22 cellular contexts compared by ENCODE assay signal in the genomic region with DNA sequence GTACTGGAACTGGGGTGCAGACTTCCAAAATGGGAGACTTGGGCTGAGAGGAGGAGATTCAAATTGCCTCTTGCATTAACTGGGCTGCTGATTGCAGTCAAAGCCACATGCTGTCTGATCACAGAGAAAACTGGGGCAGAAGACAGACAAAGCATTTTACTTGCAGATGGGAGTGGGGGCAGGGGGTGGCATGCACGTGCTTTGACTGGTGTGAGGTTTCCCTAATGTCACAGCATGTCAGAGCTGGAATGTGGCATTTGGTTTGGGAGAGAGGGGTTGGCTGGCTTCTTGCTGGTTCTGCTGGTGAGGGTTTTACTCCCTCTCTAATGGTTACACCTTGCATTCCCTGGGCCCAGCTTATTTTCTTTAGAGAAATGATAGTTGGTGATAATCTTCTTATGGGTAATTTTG. TPM values are rescaled to one million over a fixed set of nuclear protein-coding genes. Genes with fewer than 3 reads are reported as not detected.
DNase-seq lines count a peak whose midpoint lies in the region; ATAC-seq, FAIRE-seq and TF ChIP-seq lines count a peak whose summit lies in the region.
"Had no signal": no experiment of that assay in that cellular context is flagged by ENCODE, and none has a peak within 500 bp of the region (broad histone marks: within the 10 kb centered on the region; RNA-seq: fewer than 3 reads in every experiment).

No MANE protein-coding gene starts in this region.

- no peaks in the 10 kb centered on the region for H3K9me3 ChIP-seq in BLaER1 treated with 17β-estradiol and CSF1 and Interleukin-3, amounts not matched to agents 10 nM and 100 nM (replicated peaks in 1 of 11)
- H3K9me3 ChIP-seq in HEK293 (ENCODE audit: control insufficient read depth, insufficient read depth, low read depth, low read length) (no peaks in the 10 kb centered on the region), H1 (ENCODE audit: insufficient read depth in 2 of 2, low read depth in 1 of 2, low read length in 1 of 2) (no peaks in the 10 kb centered on the region), adrenal gland (replicated peaks in 1 of 3) (no peaks in the 10 kb centered on the region)
- H3K9me3 ChIP-seq: upper lobe of right lung had no signal

- H2BK5ac ChIP-seq in H1 (ENCODE audit: low read depth, low read length), result peak overlapping the region; percentile 66; the same call in 1 of the 2 replicates

- no peak overlapping the region for H3K56ac ChIP-seq in H1 (replicated peaks; ENCODE audit: insufficient read length, low read depth, low read length)

- H4K20me1 ChIP-seq in BLaER1 treated with 17β-estradiol and CSF1 and Interleukin-3, amounts not matched to agents 10 nM and 100 nM, result peaks cover 0 to 50% (median 0%) of the 10 kb centered on the region in 11 experiments; a peak in 9 of 22 replicates
- H4K20me1 ChIP-seq in H1 (replicated peaks in 1 of 2; ENCODE audit: control insufficient read depth in 1 of 2, insufficient read depth in 2 of 2, low read length in 2 of 2), result peaks cover 4 to 37% of the 10 kb centered on the region in 2 experiments

- H4K5ac ChIP-seq in H1 (ENCODE audit: insufficient read length, low read depth, low read length), result no peak overlapping the region

- H3K23ac ChIP-seq in H1 (ENCODE audit: insufficient read length), result no peak overlapping the region

- peaks cover 30% of the 10 kb centered on the region for H3K27me3 Mint-ChIP-seq in nephron progenitor cell (ENCODE audit: low read depth, poor library complexity)

- no peak overlapping the region for H3K9ac ChIP-seq in BLaER1 treated with 17β-estradiol and CSF1 and Interleukin-3, amounts not matched to agents 10 nM and 100 nM
- H3K9ac ChIP-seq in H1 (replicated peaks in 1 of 4; ENCODE audit: extremely low read depth in 1 of 4, low read depth in 3 of 4, low read length in 3 of 4), result no peak overlapping the region; a peak in 2 of 7 replicates
- H3K9ac ChIP-seq: KMS-11 had no signal

- no peak for ATAC-seq in GM19463 (IDR thresholded peaks at IDR 0.05; ENCODE audit: unreplicated experiment)
- no peak for ATAC-seq in omental fat pad (ENCODE audit: low FRiP score)
- ATAC-seq in HG03469 (IDR thresholded peaks at IDR 0.05; ENCODE audit: unreplicated experiment), result no peak
- ATAC-seq: left colon; naive thymus-derived CD8-positive, alpha-beta T cell; upper lobe of right lung; WTC11 had no signal

- H3K4me3 Mint-ChIP-seq in nephron progenitor cell, result peak overlapping the region; percentile 3
- H3K4me3 Mint-ChIP-seq: CD4-positive, alpha-beta memory T cell had no signal

- H2AFZ ChIP-seq in H1 (ENCODE audit: low read length), result no peak overlapping the region

- no peak for TF ChIP-seq POLR2A in H1 (IDR thresholded peaks at IDR 0.05; ENCODE audit: control extremely low read depth in 1 of 2, low read depth in 2 of 2, low read length in 2 of 2)
- TF ChIP-seq POLR2A in adrenal gland (IDR thresholded peaks at IDR 0.05), result no peak

- H3K9me3 Mint-ChIP-seq in nephron progenitor cell, result no peaks in the 10 kb centered on the region
- H3K9me3 Mint-ChIP-seq: CD4-positive, alpha-beta memory T cell; WTC11 had no signal

- intact Hi-C loops in adrenal gland (cut with DNase I), result no loop called here

- no peak overlapping the region for H2BK12ac ChIP-seq in H1 (ENCODE audit: low read depth, low read length)

- H2BK15ac ChIP-seq in H1 (ENCODE audit: low read length), result no peak overlapping the region

- H3K36me3 Mint-ChIP-seq in nephron progenitor cell (ENCODE audit: low read depth), result no peaks in the 10 kb centered on the region
- H3K36me3 Mint-ChIP-seq: CD4-positive, alpha-beta memory T cell; naive thymus-derived CD8-positive, alpha-beta T cell; WTC11 had no signal

- peaks cover 62% of the 10 kb centered on the region for H3K4me1 Mint-ChIP-seq in nephron progenitor cell

- no peak overlapping the region for H2BK20ac ChIP-seq in H1 (ENCODE audit: low read length)

- no peak for TF ChIP-seq EP300 in H1 (IDR thresholded peaks at IDR 0.05; ENCODE audit: borderline replicate concordance in 1 of 2, low read depth in 2 of 2, low read length in 2 of 2)

- CTCF ChIA-PET in HEK293 (lab: Yijun Ruan, JAX) (interaction anchor here (1.2 to 2.5 kb wide), 4 partner anchors 9 to 77 kb away, joined by 3 to 17 read pairs (median 8); no protein-coding TSS in a partner anchor), H1 (lab: Charles Lee; ENCODE audit: partially characterized antibody) (interaction anchor here (0.9 to 30.2 kb wide), 6 partner anchors 8 to 77 kb away, joined by 4 to 1283 read pairs (median 11); no protein-coding TSS in a partner anchor)

- H3K23me2 ChIP-seq in H1 (ENCODE audit: low read depth, low read length), result peaks cover 10% of the 10 kb centered on the region; the same call in 1 of the 2 replicates

- H3K14ac ChIP-seq in H1 (ENCODE audit: insufficient read length), result no peak overlapping the region

- H3K18ac ChIP-seq in H1 (ENCODE audit: extremely low read depth, low read length), result 0 out of 2 replicates have a peak overlapping the region, but pooled peaks have one; percentile 51

- H2BK120ac ChIP-seq in H1 (replicated peaks; ENCODE audit: low read depth, low read length), result no peak overlapping the region

- FAIRE-seq in H1 (lab: Jason Lieb, UNC), result peak; percentile 28
- FAIRE-seq: small intestine had no signal

- no peak for TF ChIP-seq RAD21 in H1 (IDR thresholded peaks at IDR 0.05 in 1 of 2, conservative IDR thresholded peaks at IDR 0.05 in 1 of 2; ENCODE audit: low read depth in 2 of 2, low read length in 2 of 2)

- H3K36me3 ChIP-seq in BLaER1 treated with 17β-estradiol and CSF1 and Interleukin-3, amounts not matched to agents 10 nM and 100 nM, result no peaks in the 10 kb centered on the region
- H3K36me3 ChIP-seq in HEK293 (ENCODE audit: control insufficient read depth in 2 of 2, insufficient read depth in 1 of 2, low read length in 2 of 2), result peaks cover 0 to 10% of the 10 kb centered on the region in 2 experiments; a peak in 1 of 3 replicates
- no peaks in the 10 kb centered on the region for H3K36me3 ChIP-seq in H1 (ENCODE audit: control insufficient read depth in 2 of 4, insufficient read depth in 4 of 4, low read length in 3 of 4)
- no peaks in the 10 kb centered on the region for H3K36me3 ChIP-seq in adrenal gland (replicated peaks in 1 of 2)
- H3K36me3 ChIP-seq: upper lobe of right lung had no signal

- no peak overlapping the region for H4K8ac ChIP-seq in H1 (ENCODE audit: extremely low read depth, insufficient read depth, low read length)

- DNase-seq in H1 (ENCODE audit: low read depth in 1 of 2, low spot score in 2 of 2), result no peak
- no peak for DNase-seq in nephron progenitor cell
- DNase-seq in omental fat pad (ENCODE audit: low spot score), result no peak
- DNase-seq in adrenal gland, result no peak
- DNase-seq: activated naive CD4-positive, alpha-beta T cell treated with anti-CD3 and anti-CD28 coated beads, Interleukin-2, amount 50 U/mL, for 16 hours; CD4-positive, alpha-beta memory T cell; glutamatergic neuron; left colon; naive thymus-derived CD8-positive, alpha-beta T cell; NCI-H146; NCI-H748 treated with DMSO at 0.1 percent for 48 hours; small intestine; stimulated activated CD4-positive, alpha-beta T cell treated with anti-CD3 and anti-CD28 coated beads, Interleukin-1b, Interleukin-23, amount 100 ng/mL, for 48 hours; SW 1271; T1000; upper lobe of right lung had no signal

- peak overlapping the region in 8 of 11 experiments; percentile 35 to 86 (median 82); a peak in 13 of 22 replicates for H3K4me2 ChIP-seq in BLaER1 treated with 17β-estradiol and CSF1 and Interleukin-3, amounts not matched to agents 10 nM and 100 nM
- peak overlapping the region; percentile 43 to 83; a peak in 3 of 4 replicates for H3K4me2 ChIP-seq in H1 (ENCODE audit: insufficient read depth in 1 of 2, low read depth in 2 of 2, low read length in 2 of 2)
- H3K4me2 ChIP-seq: KMS-11 had no signal

- no peak overlapping the region for H3K27ac ChIP-seq in BLaER1 treated with 17β-estradiol and CSF1 and Interleukin-3, amounts not matched to agents 10 nM and 100 nM
- H3K27ac ChIP-seq in HEK293 (ENCODE audit: extremely low read depth, low read depth, low read length) (no peak overlapping the region), H1 (ENCODE audit: low read depth, low read length) (no peak overlapping the region), adrenal gland (peak overlapping the region in 1 of 5 donors; percentile 66)
- H3K27ac ChIP-seq: KMS-11, upper lobe of right lung had no signal

- H2AK5ac ChIP-seq in H1 (ENCODE audit: low read depth, low read length), result no peak overlapping the region

- H3K79me1 ChIP-seq in H1 (ENCODE audit: low read depth, low read length), result peaks cover 26% of the 10 kb centered on the region

- peaks cover 0 to 82% (median 73%) of the 10 kb centered on the region in 10 experiments; a peak in 15 of 20 replicates for H3K4me1 ChIP-seq in BLaER1 treated with 17β-estradiol and CSF1 and Interleukin-3, amounts not matched to agents 10 nM and 100 nM
- H3K4me1 ChIP-seq in HEK293 (ENCODE audit: control insufficient read depth, insufficient read depth, low read length), result peaks cover 9% of the 10 kb centered on the region; the same call in 1 of the 2 replicates
- peaks cover 14 to 56% (median 33%) of the 10 kb centered on the region in 4 experiments for H3K4me1 ChIP-seq in H1 (replicated peaks in 1 of 4; ENCODE audit: control insufficient read depth in 3 of 4, insufficient read depth in 4 of 4, low read length in 3 of 4)
- peaks cover 0 to 8% of the 10 kb centered on the region in 2 donors for H3K4me1 ChIP-seq in adrenal gland (replicated peaks in 1 of 2)

- peaks cover 0 to 27% of the 10 kb centered on the region in 2 experiments; a peak in 2 of 4 replicates for H3K79me2 ChIP-seq in H1 (ENCODE audit: control insufficient read depth in 1 of 2, insufficient read depth in 2 of 2, low read length in 2 of 2)

- H3K4me3 ChIP-seq in BLaER1 treated with 17β-estradiol and CSF1 and Interleukin-3, amounts not matched to agents 10 nM and 100 nM, result no peak overlapping the region
- no peak overlapping the region for H3K4me3 ChIP-seq in HEK293 (ENCODE audit: low read depth, low read length)
- H3K4me3 ChIP-seq in H1 (ENCODE audit: extremely low read depth in 1 of 4, insufficient read depth in 2 of 4, low read depth in 3 of 4, low read length in 4 of 4), result no peak overlapping the region
- no peak overlapping the region for H3K4me3 ChIP-seq in adrenal gland
- H3K4me3 ChIP-seq: upper lobe of right lung had no signal

- peak overlapping the region; percentile 19 for H3K4ac ChIP-seq in H1 (replicated peaks; ENCODE audit: insufficient read length, low read depth, low read length)

- WGBS in H1 (ENCODE audit: extremely low coverage in 1 of 2, insufficient coverage in 1 of 2, insufficient read length in 1 of 2, insufficient replicate concordance in 2 of 2, low coverage in 1 of 2, low lambda C conversion rate in 2 of 2, missing lambda C conversion rate in 1 of 2), 2 experiments, result 0% methylated on average over 1 of the region's 1 CpG; no CpG with 5 or more reads in 1 of the 2 experiments
- 50 to 73% (median 57%) methylated on average over 1 of the region's 1 CpG for WGBS in adrenal gland, 4 donors

- H3K27me3 ChIP-seq in BLaER1 treated with 17β-estradiol and CSF1 and Interleukin-3, amounts not matched to agents 10 nM and 100 nM, result peaks cover 0 to 7% (median 0%) of the 10 kb centered on the region in 11 experiments; a peak in 2 of 22 replicates
- H3K27me3 ChIP-seq in H1 (replicated peaks in 1 of 4; ENCODE audit: control insufficient read depth in 3 of 4, extremely low read depth in 1 of 4, insufficient read depth in 3 of 4, low read length in 3 of 4), result peaks cover 0 to 18% (median 13%) of the 10 kb centered on the region in 4 experiments; a peak in 5 of 7 replicates
- no peaks in the 10 kb centered on the region for H3K27me3 ChIP-seq in adrenal gland

- H4K91ac ChIP-seq in H1 (replicated peaks; ENCODE audit: insufficient read length, low read length), result no peak overlapping the region

- TF ChIP-seq CTCF in HEK293 (tag by site-specific recombination; IDR thresholded peaks at IDR 0.05) (no peak), H1 (IDR thresholded peaks at IDR 0.05; ENCODE audit: control extremely low read depth in 1 of 3, insufficient read depth in 1 of 3, low read depth in 1 of 3, low read length in 3 of 3) (no peak), nephron progenitor cell (IDR thresholded peaks at IDR 0.05) (no peak), omental fat pad (IDR thresholded peaks at IDR 0.05) (no peak), adrenal gland (IDR thresholded peaks at IDR 0.05) (no peak)

- no peak overlapping the region for H3K27ac Mint-ChIP-seq in nephron progenitor cell
- H3K27ac Mint-ChIP-seq: CD4-positive, alpha-beta memory T cell; naive thymus-derived CD8-positive, alpha-beta T cell; WTC11 had no signal

- POLR2A ChIA-PET in HEK293 (lab: Yijun Ruan, JAX) (no interaction called here), H1 (lab: Charles Lee; ENCODE audit: partially characterized antibody) (interaction anchor here (1.0 to 3.0 kb wide), 2 partner anchors 10 to 56 kb away, joined by 3 to 9 read pairs; no protein-coding TSS in a partner anchor)

RNA-seq across cellular contexts. Expression of a gene that starts 2.9 kb away (rescaled TPM):
- total RNA-seq in H1 (2021; fragmentation: NEBNext Ultra II Directional; extraction: Animal tissue kit (Norgen Biotek cat#: 25700)), result 29.9 and 31.3 TPM in 2 replicates
- polyA plus RNA-seq in H1 (2011; rRNA removed), result 14.8 and 15.3 TPM in 2 replicates
- 19.8 TPM for polyA plus RNA-seq in H1 (2011; cell fraction: cytosol; rRNA removed)
- 34.3 TPM for polyA plus RNA-seq in H1 (2011; cell fraction: nucleus; rRNA removed)
- polyA plus RNA-seq in H1 (2012, experiment 1 of 2), result 16.3 to 20.5 TPM (median 20.1 TPM) in 4 replicates
- 5.1 TPM for polyA plus RNA-seq in H1 (2012, experiment 2 of 2)
- polyA plus RNA-seq in H1 (2013, experiment 1 of 2), result 12.3 TPM
- 11.4 TPM for polyA plus RNA-seq in H1 (2013, experiment 2 of 2)
- 29.7 and 37.5 TPM in 2 replicates for polyA minus RNA-seq in H1 (2011; rRNA and poly(A)+ RNA removed)
- polyA minus RNA-seq in H1 (2011; cell fraction: cytosol; rRNA and poly(A)+ RNA removed), result 26.1 TPM
- 16.7 TPM for polyA minus RNA-seq in H1 (2011; cell fraction: nucleus; rRNA and poly(A)+ RNA removed)
- 10 to 100 TPM in 3 of 4 donors, 1 to 10 TPM in 1; 8.9 to 24.4 (median 12.6) TPM for total RNA-seq in omental fat pad
- total RNA-seq in adrenal gland, result 10 to 100 TPM in 6 of 8 donors, 1 to 10 TPM in 2; 7.7 to 26.8 (median 14.9) TPM
- polyA plus RNA-seq in adrenal gland, result 10 to 100 TPM in 2 of 3 donors, 1 to 10 TPM in 1; 2.8 to 12.9 (median 10.5) TPM
- total RNA-seq: naive thymus-derived CD8-positive, alpha-beta T cell had no signal
